In genomic region chr6:10486215-10486614, GRCh38 we compare ENCODE assay signal across 29 cellular contexts.
"Had no signal": no experiment of that assay in that cellular context is flagged by ENCODE, and none has a peak within 500 bp of the region (broad histone marks: within the 10 kb centered on the region; RNA-seq: fewer than 3 reads in every experiment).

No MANE protein-coding gene starts in this region.

- DNase-seq: activated CD4-positive, alpha-beta T cell treated with anti-CD3 and anti-CD28 coated beads for 1 hour; activated CD4-positive, alpha-beta T cell treated with anti-CD3 and anti-CD28 coated beads for 4 hours; activated CD4-positive, alpha-beta T cell treated with anti-CD3 and anti-CD28 coated beads, Interleukin-2, amount 50 U/mL, for 1 hour; activated CD4-positive, alpha-beta T cell treated with anti-CD3 and anti-CD28 coated beads, Interleukin-2, amount 50 U/mL, for 48 hours; activated CD8-positive, alpha-beta memory T cell treated with anti-CD3 and anti-CD28 coated beads, Interleukin-2, amount 10 ng/mL, durations not matched to agents 7 days and 5 days; activated CD8-positive, alpha-beta memory T cell treated with anti-CD3 and anti-CD28 coated beads, Interleukin-2, amount 50 U/mL, for 4 hours; activated CD8-positive, alpha-beta T cell treated with anti-CD3 and anti-CD28 coated beads for 36 hours; activated effector memory CD4-positive, alpha-beta T cell treated with anti-CD3 and anti-CD28 coated beads, Interleukin-2, amount 50 U/mL, for 16 hours; activated naive CD4-positive, alpha-beta T cell treated with anti-CD3 and anti-CD28 coated beads for 36 hours; activated naive CD8-positive, alpha-beta T cell treated with anti-CD3 and anti-CD28 coated beads, Interleukin-2, amount 10 ng/mL, durations not matched to agents 7 days and 5 days; activated T-cell treated with anti-CD3 and anti-CD28 coated beads, Interleukin-2, amount 50 U/mL, for 1 hour; activated T-cell treated with anti-CD3 and anti-CD28 coated beads, Interleukin-2, amount 50 U/mL, for 48 hours; central memory CD4-positive, alpha-beta T cell; cerebellar nuclear complex; colonic mucosa; effector CD8-positive, alpha-beta T cell; esophagus squamous epithelium; foreskin melanocyte; T-helper 1 cell; T-helper 17 cell had no signal

- H3K4me1 ChIP-seq: ascending aorta, breast epithelium, colonic mucosa, esophagus squamous epithelium, gastroesophageal sphincter had no signal

- H3K27ac ChIP-seq: ascending aorta, breast epithelium, cardiac muscle cell, colonic mucosa, epithelial cell of prostate, esophagus squamous epithelium, gastroesophageal sphincter had no signal

- H3K9me3 Mint-ChIP-seq: activated CD8-positive, alpha-beta T cell treated with anti-CD3 and anti-CD28 coated beads for 36 hours; activated naive CD4-positive, alpha-beta T cell treated with anti-CD3 and anti-CD28 coated beads for 36 hours; activated naive CD4-positive, alpha-beta T cell treated with anti-CD3 and anti-CD28 coated beads, Interleukin-2, amount 50 U/mL, for 24 hours; activated naive CD8-positive, alpha-beta T cell treated with anti-CD3 and anti-CD28 coated beads, Interleukin-2, amount 10 ng/mL, durations not matched to agents 7 days and 5 days; activated T-helper 1 cell treated with anti-CD3 and anti-CD28 coated beads, Interleukin-12 subunit alpha, Interleukin-12 subunit beta, Interleukin-2, Interleukin-4 antibody, amounts not matched to agents 30 ng/mL and 10 ng/mL and 1 ng/mL, durations not matched to agents 14 hours and 24 hours and 36 hours; activated T-helper 2 cell treated with anti-CD3 and anti-CD28 coated beads, Interferon-gamma antibody, Interleukin-2, Interleukin-4, amounts not matched to agents 10 μg/mL and 5 μg/mL and 100 μg/mL, durations not matched to agents 14 hours and 24 hours and 36 hours had no signal

- H3K27me3 ChIP-seq: ascending aorta, cardiac muscle cell, colonic mucosa, esophagus squamous epithelium had no signal

- H3K4me3 ChIP-seq: ascending aorta, breast epithelium, cardiac muscle cell, colonic mucosa, esophagus squamous epithelium, gastroesophageal sphincter had no signal

- H3K36me3 ChIP-seq: ascending aorta, breast epithelium, cardiac muscle cell, colonic mucosa, esophagus squamous epithelium, gastroesophageal sphincter had no signal

- H3K36me3 Mint-ChIP-seq: activated CD8-positive, alpha-beta memory T cell treated with anti-CD3 and anti-CD28 coated beads, Interleukin-2, amount 10 ng/mL, durations not matched to agents 7 days and 5 days; activated naive CD4-positive, alpha-beta T cell treated with anti-CD3 and anti-CD28 coated beads, Interleukin-2, amount 50 U/mL, for 24 hours; activated naive CD8-positive, alpha-beta T cell treated with anti-CD3 and anti-CD28 coated beads, Interleukin-2, amount 10 ng/mL, durations not matched to agents 7 days and 5 days; brain had no signal

- ATAC-seq: activated CD8-positive, alpha-beta memory T cell treated with anti-CD3 and anti-CD28 coated beads, Interleukin-2, amount 10 ng/mL, durations not matched to agents 7 days and 5 days; activated CD8-positive, alpha-beta T cell treated with anti-CD3 and anti-CD28 coated beads for 36 hours; gastroesophageal sphincter; T-helper 17 cell had no signal

- H3K9me3 ChIP-seq: ascending aorta, breast epithelium, colonic mucosa, esophagus squamous epithelium, gastroesophageal sphincter had no signal

- H3K27ac Mint-ChIP-seq: activated CD8-positive, alpha-beta memory T cell treated with anti-CD3 and anti-CD28 coated beads, Interleukin-2, amount 10 ng/mL, durations not matched to agents 7 days and 5 days; activated CD8-positive, alpha-beta T cell treated with anti-CD3 and anti-CD28 coated beads for 36 hours; activated naive CD4-positive, alpha-beta T cell treated with anti-CD3 and anti-CD28 coated beads for 36 hours; activated naive CD4-positive, alpha-beta T cell treated with anti-CD3 and anti-CD28 coated beads, Interleukin-2, amount 50 U/mL, for 24 hours; activated naive CD8-positive, alpha-beta T cell treated with anti-CD3 and anti-CD28 coated beads, Interleukin-2, amount 10 ng/mL, durations not matched to agents 7 days and 5 days; activated T-helper 1 cell treated with anti-CD3 and anti-CD28 coated beads, Interleukin-12 subunit alpha, Interleukin-12 subunit beta, Interleukin-2, Interleukin-4 antibody, amounts not matched to agents 30 ng/mL and 10 ng/mL and 1 ng/mL, durations not matched to agents 14 hours and 24 hours and 36 hours; activated T-helper 2 cell treated with anti-CD3 and anti-CD28 coated beads, Interferon-gamma antibody, Interleukin-2, Interleukin-4, amounts not matched to agents 10 μg/mL and 5 μg/mL and 100 μg/mL, durations not matched to agents 14 hours and 24 hours and 36 hours; brain; T-helper 17 cell had no signal
